ENCODE assay signal across 9 cellular contexts in the genomic region with DNA sequence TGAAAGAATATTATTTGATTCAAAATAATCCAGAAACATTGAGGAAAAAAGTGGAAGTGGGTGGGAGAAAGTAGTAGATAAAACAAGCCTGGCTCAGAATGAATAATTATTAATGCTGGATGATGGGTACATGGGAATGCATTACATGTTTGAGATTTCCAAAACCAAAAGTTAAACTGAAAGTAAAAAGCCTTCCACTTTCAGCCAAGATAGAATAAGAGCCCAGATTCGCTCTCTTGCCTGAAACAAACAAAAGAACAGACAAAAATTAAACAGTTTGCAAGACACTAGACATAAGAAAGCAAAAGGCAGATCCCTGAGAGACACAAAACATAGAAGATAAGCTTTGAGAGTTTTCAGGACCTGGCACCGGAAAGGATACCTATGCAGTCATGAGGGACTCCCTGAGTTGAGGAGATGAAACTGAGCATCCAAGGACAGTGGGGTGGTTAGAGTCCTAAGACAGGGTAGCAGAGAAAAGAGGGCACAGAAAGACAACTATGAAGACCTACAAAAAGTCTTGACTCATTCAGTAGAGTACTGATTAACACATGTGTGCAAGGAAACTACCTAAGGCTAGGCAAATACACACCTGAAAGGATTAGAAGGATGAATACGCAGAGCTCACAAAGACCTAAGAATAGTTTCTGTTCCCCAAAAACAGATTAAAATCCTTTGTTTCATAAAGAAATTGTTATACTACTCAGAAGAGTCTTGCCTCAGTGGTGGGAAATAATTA. TPM values are rescaled to one million over a fixed set of nuclear protein-coding genes. Genes with fewer than 3 reads are reported as not detected.
DNase-seq lines count a peak whose midpoint lies in the region; ATAC-seq, FAIRE-seq and TF ChIP-seq lines count a peak whose summit lies in the region.
"Had no signal": no experiment of that assay in that cellular context is flagged by ENCODE, and none has a peak within 500 bp of the region (broad histone marks: within the 10 kb centered on the region; RNA-seq: fewer than 3 reads in every experiment).

No MANE protein-coding gene starts in this region.

- no peak overlapping the region for H3K27ac ChIP-seq in kidney (ENCODE audit: low read depth in 2 of 2, low read length in 2 of 2)

- no peaks in the 10 kb centered on the region for H3K9me3 ChIP-seq in kidney (ENCODE audit: control insufficient read depth in 1 of 2, low read length in 2 of 2)

- peak; percentile 60 for ATAC-seq in GM19467 (IDR thresholded peaks at IDR 0.05; ENCODE audit: unreplicated experiment)
- ATAC-seq in HG03439 (IDR thresholded peaks at IDR 0.05; ENCODE audit: unreplicated experiment) = peak; percentile 55

- H3K4me3 ChIP-seq in GM08714 (ENCODE audit: low read length) (peak overlapping the region; percentile 87), kidney (ENCODE audit: low read length in 2 of 2) (peak overlapping the region; percentile 29 to 46)

- DNase-seq in kidney = no peak
- DNase-seq in DMS153 treated with DMSO at 0.1 percent for 48 hours (lab: John Stamatoyannopoulos, UW; ENCODE audit: unreplicated experiment) = no peak
- no peak for DNase-seq in iPS-NIHi11 (ENCODE audit: low spot score)
- no peak for DNase-seq in activated CD8-positive, alpha-beta memory T cell treated with anti-CD3 and anti-CD28 coated beads, Interleukin-2, amount 50 U/mL, for 4 hours
- no peak for DNase-seq in stimulated activated CD4-positive, alpha-beta T cell treated with anti-CD3 and anti-CD28 coated beads, Interleukin-4, amount 100 ng/mL, for 24 hours
- DNase-seq: amygdala had no signal

- no peak for TF ChIP-seq CTCF in kidney (IDR thresholded peaks at IDR 0.05; ENCODE audit: borderline replicate concordance, extremely low read depth, insufficient read depth)

- no peak overlapping the region for H3K9ac ChIP-seq in kidney (ENCODE audit: low read length in 2 of 2)

- H3K36me3 ChIP-seq in kidney (ENCODE audit: control insufficient read depth in 1 of 2, insufficient read depth in 2 of 2, low read length in 2 of 2) = no peaks in the 10 kb centered on the region

- intact Hi-C loops in kidney (cut with DNase I) = no loop called here

- H3K4me1 ChIP-seq in kidney (ENCODE audit: control insufficient read depth in 1 of 2, insufficient read depth in 1 of 2, low read depth in 1 of 2, low read length in 2 of 2) = no peaks in the 10 kb centered on the region

- FAIRE-seq in kidney (lab: Jason Lieb, UNC) = no peak

RNA-seq across cellular contexts. Expression of gene CEP83, which starts 54.1 kb away (rescaled TPM):
- total RNA-seq in kidney = 17.1 TPM
- 3.2 TPM for polyA plus RNA-seq in kidney (ENCODE audit: insufficient read depth, low read depth, low replicate concordance)
